In genomic region chr11:61828629-61829407, GRCh38 we compare ENCODE assay signal across 8 cellular contexts. TPM values are rescaled to one million over a fixed set of nuclear protein-coding genes. Genes with fewer than 3 reads are reported as not detected.
DNase-seq lines count a peak whose midpoint lies in the region; ATAC-seq and TF ChIP-seq lines count a peak whose summit lies in the region.

No MANE protein-coding gene starts in this region.

- H3K9me3 Mint-ChIP-seq in activated naive CD4-positive, alpha-beta T cell treated with anti-CD3 and anti-CD28 coated beads, Interleukin-2, amount 50 U/mL, for 24 hours, result no peaks in the 10 kb centered on the region
- H3K9me3 Mint-ChIP-seq in glutamatergic neuron (ENCODE audit: unreplicated experiment), result peaks cover 21% of the 10 kb centered on the region

- no peak overlapping the region for H3K27ac Mint-ChIP-seq in activated naive CD4-positive, alpha-beta T cell treated with anti-CD3 and anti-CD28 coated beads, Interleukin-2, amount 50 U/mL, for 24 hours
- H3K27ac Mint-ChIP-seq in glutamatergic neuron (ENCODE audit: unreplicated experiment), result peak overlapping the region; percentile 99

- no peaks in the 10 kb centered on the region for H3K36me3 Mint-ChIP-seq in activated naive CD4-positive, alpha-beta T cell treated with anti-CD3 and anti-CD28 coated beads, Interleukin-2, amount 50 U/mL, for 24 hours
- H3K36me3 Mint-ChIP-seq in glutamatergic neuron (ENCODE audit: unreplicated experiment), result no peaks in the 10 kb centered on the region

- peak; percentile 25 for DNase-seq in DMS79 (lab: John Stamatoyannopoulos, UW)
- peak; percentile 53 for DNase-seq in NCI-H345 (lab: John Stamatoyannopoulos, UW)
- peak; percentile 70 for DNase-seq in glutamatergic neuron
- no peak for DNase-seq in omental fat pad (ENCODE audit: low spot score)

- peaks cover 19% of the 10 kb centered on the region for H3K27me3 Mint-ChIP-seq in activated naive CD4-positive, alpha-beta T cell treated with anti-CD3 and anti-CD28 coated beads, Interleukin-2, amount 50 U/mL, for 24 hours
- peaks cover 23% of the 10 kb centered on the region for H3K27me3 Mint-ChIP-seq in glutamatergic neuron (ENCODE audit: unreplicated experiment)

- ATAC-seq in GM21717 (IDR thresholded peaks at IDR 0.05; ENCODE audit: unreplicated experiment) (peak; percentile 24), omental fat pad (ENCODE audit: low FRiP score) (peak; percentile 29), HG02623 (IDR thresholded peaks at IDR 0.05; ENCODE audit: unreplicated experiment) (no peak), GM18517 (IDR thresholded peaks at IDR 0.05; ENCODE audit: unreplicated experiment) (no peak)

- peaks cover 11% of the 10 kb centered on the region for H3K4me1 Mint-ChIP-seq in activated naive CD4-positive, alpha-beta T cell treated with anti-CD3 and anti-CD28 coated beads, Interleukin-2, amount 50 U/mL, for 24 hours
- H3K4me1 Mint-ChIP-seq in glutamatergic neuron (ENCODE audit: low read depth, unreplicated experiment), result peaks cover 45% of the 10 kb centered on the region

- H3K4me3 Mint-ChIP-seq in activated naive CD4-positive, alpha-beta T cell treated with anti-CD3 and anti-CD28 coated beads, Interleukin-2, amount 50 U/mL, for 24 hours, result peak overlapping the region; percentile 83
- peak overlapping the region; percentile 92 for H3K4me3 Mint-ChIP-seq in glutamatergic neuron (ENCODE audit: unreplicated experiment)

- TF ChIP-seq CTCF in glutamatergic neuron (IDR thresholded peaks at IDR 0.05; ENCODE audit: partially characterized antibody, unreplicated experiment) (peak; percentile 61), omental fat pad (IDR thresholded peaks at IDR 0.05) (no peak)

RNA-seq across cellular contexts. Expression of gene FADS2, which starts 0.7 kb away (rescaled TPM):
- total RNA-seq in glutamatergic neuron (ENCODE audit: unreplicated experiment), result 701 TPM
- total RNA-seq in omental fat pad, result 10 to 100 TPM in 3 of 4 donors, 1 to 10 TPM in 1; 7.8 to 40.1 (median 16.2) TPM

RNA-seq across cellular contexts. Expression of gene FADS1, which starts 12.0 kb away (rescaled TPM):
- total RNA-seq in glutamatergic neuron (ENCODE audit: unreplicated experiment), result 155 TPM
- 10 to 100 TPM; 20.1 to 49.1 (median 22.0) TPM for total RNA-seq in omental fat pad

RNA-seq across cellular contexts. Expression of gene FEN1, which starts 36.1 kb away (rescaled TPM):
- total RNA-seq in glutamatergic neuron (ENCODE audit: unreplicated experiment), result 15.2 TPM
- 1 to 10 TPM; 4.7 to 8.9 (median 6.7) TPM for total RNA-seq in omental fat pad

RNA-seq across cellular contexts. Expression of gene TMEM258, which starts 36.4 kb away (rescaled TPM):
- total RNA-seq in glutamatergic neuron (ENCODE audit: unreplicated experiment) (82.7 TPM), omental fat pad (10 to 100 TPM; 27.9 to 52.6 (median 43.4) TPM)

Comparison
In these comparisons a context has a peak if more than half of its experiments do, and no peak if none do; other contexts are left out.
1. ATAC-seq: peak in GM21717 (single experiment) and omental fat pad (single experiment); none in HG02623 (single experiment) and GM18517 (single experiment).
2. RNA of gene FADS2, which starts 0.7 kb away (total RNA-seq): 701 TPM in glutamatergic neuron (single experiment); 7.8 to 40.1 TPM in omental fat pad; every median in the first group is over 10 times any median in the second.